ENCODE assay signal across 1 cellular context in genomic region chr6:31060162-31060561, GRCh38.
TF ChIP-seq lines count a peak whose summit lies in the region.

No MANE protein-coding gene starts in this region.

TF ChIP-seq in IMR-90, 13 proteins besides CTCF, POLR2A, EP300 and RAD21 (continued from another document):
- no peak for TF ChIP-seq RCOR1 (IDR thresholded peaks at IDR 0.05; ENCODE audit: insufficient replicate concordance, low read length)
- no peak for TF ChIP-seq FOS (IDR thresholded peaks at IDR 0.05; ENCODE audit: low read depth, low read length)
- no peak for TF ChIP-seq ELK1 (IDR thresholded peaks at IDR 0.05; ENCODE audit: borderline replicate concordance, low read depth, low read length)
- no peak for TF ChIP-seq CHD1 (IDR thresholded peaks at IDR 0.05; ENCODE audit: low read depth, low read length)
- no peak for TF ChIP-seq SMC3 (IDR thresholded peaks at IDR 0.05; ENCODE audit: low read depth, low read length)
- no peak for TF ChIP-seq CEBPB (IDR thresholded peaks at IDR 0.05; ENCODE audit: low read depth, low read length)
- TF ChIP-seq RFX5 (IDR thresholded peaks at IDR 0.05; ENCODE audit: low read depth, low read length): no peak
- TF ChIP-seq MAFK (IDR thresholded peaks at IDR 0.05; ENCODE audit: low read depth, low read length): no peak
- TF ChIP-seq MAZ (IDR thresholded peaks at IDR 0.05; ENCODE audit: borderline replicate concordance, low read depth, low read length): no peak
- TF ChIP-seq MXI1 (IDR thresholded peaks at IDR 0.05; ENCODE audit: borderline replicate concordance, low read depth, low read length): no peak
- TF ChIP-seq NFE2L2 (IDR thresholded peaks at IDR 0.05; ENCODE audit: low read depth, low read length): no peak
